27 cellular contexts compared by ENCODE assay signal in genomic region chr6:56789342-56789741, GRCh38.
DNase-seq lines count a peak whose midpoint lies in the region; ATAC-seq, FAIRE-seq and TF ChIP-seq lines count a peak whose summit lies in the region.
"Had no signal": no experiment of that assay in that cellular context is flagged by ENCODE, and none has a peak within 500 bp of the region (broad histone marks: within the 10 kb centered on the region; RNA-seq: fewer than 3 reads in every experiment).

No MANE protein-coding gene starts in this region.

- TF ChIP-seq RAD21 in GM12878 (IDR thresholded peaks at IDR 0.05; ENCODE audit: insufficient read depth, low read depth, low read length) = no peak

- H3K9ac ChIP-seq in GM12878 (ENCODE audit: control insufficient read depth, insufficient read depth, low read length) = no peak overlapping the region

- H3K9me3 Mint-ChIP-seq in MCF 10A (ENCODE audit: unreplicated experiment) = peaks cover 6% of the 10 kb centered on the region

- H3K27ac Mint-ChIP-seq in MCF 10A (ENCODE audit: low read depth, unreplicated experiment) = peak overlapping the region; percentile 86
- H3K27ac Mint-ChIP-seq: CD14-positive monocyte had no signal

- POLR2A ChIA-PET in MCF 10A (lab: Yijun Ruan, JAX) (interaction anchor here (1.1 kb wide), 1 partner anchor 15 kb away, joined by 6 read pairs; no protein-coding TSS in a partner anchor), GM12878 (lab: Charles Lee) (interaction anchor here (1.0 to 1.1 kb wide), 2 partner anchors 20 to 62 kb away, joined by 3 read pairs; no protein-coding TSS in a partner anchor)

- TF ChIP-seq POLR2A in breast epithelium (IDR thresholded peaks at IDR 0.05) (no peak), GM12878 (IDR thresholded peaks at IDR 0.05; ENCODE audit: low read depth, low read length) (no peak)

- H3K4me3 ChIP-seq in breast epithelium (no peak overlapping the region), GM12878 (no peak overlapping the region), fibroblast of villous mesenchyme (ENCODE audit: low read depth, low read length) (no peak overlapping the region)
- H3K4me3 ChIP-seq: MG63, PC-9 had no signal

- no peaks in the 10 kb centered on the region for H4K20me1 ChIP-seq in GM12878 (ENCODE audit: control insufficient read depth, insufficient read depth)

- intact Hi-C loops in MCF 10A (cut with micrococcal nuclease) (no loop called here), breast epithelium (cut with DNase I; ENCODE audit: low total_unique reads) (no loop called here), GM12878 (cut with micrococcal nuclease; ENCODE audit: unreplicated experiment) (no loop called here)

- SMC1A ChIA-PET in GM12878 (lab: Charles Lee; ENCODE audit: uncharacterized antibody, unreplicated experiment) = interaction anchor here (0.7 to 3.8 kb wide), 13 partner anchors 14 to 100 kb away, joined by 3 to 26 read pairs (median 7); no protein-coding TSS in a partner anchor

- H3K4me3 Mint-ChIP-seq in MCF 10A (ENCODE audit: unreplicated experiment) = no peak overlapping the region
- H3K4me3 Mint-ChIP-seq: CD14-positive monocyte had no signal

- H3K4me1 ChIP-seq in breast epithelium (no peaks in the 10 kb centered on the region), GM12878 (ENCODE audit: control insufficient read depth, insufficient read depth, low read length) (peaks cover 34% of the 10 kb centered on the region)
- H3K4me1 ChIP-seq: BE2C had no signal

- H3K4me1 Mint-ChIP-seq in MCF 10A (ENCODE audit: insufficient read depth, unreplicated experiment) = peaks cover 17% of the 10 kb centered on the region

- peaks cover 59% of the 10 kb centered on the region for H3K79me2 ChIP-seq in GM12878 (ENCODE audit: control insufficient read depth, insufficient read depth, low read length)

- H3K36me3 ChIP-seq in breast epithelium (no peaks in the 10 kb centered on the region), GM12878 (ENCODE audit: control insufficient read depth in 2 of 2, insufficient read depth in 2 of 2, low read length in 1 of 2) (peaks cover 0 to 3% of the 10 kb centered on the region in 2 experiments; a peak in 3 of 4 replicates)
- H3K36me3 ChIP-seq: BE2C, MG63 had no signal

- H3K4me2 ChIP-seq in GM12878 (ENCODE audit: control insufficient read depth, insufficient read depth) = 0 out of 2 replicates have a peak overlapping the region, but pooled peaks have one; percentile 54
- H3K4me2 ChIP-seq: PC-9 had no signal

- no peak overlapping the region for H2AFZ ChIP-seq in GM12878 (ENCODE audit: control insufficient read depth, low read depth, low read length)
- H2AFZ ChIP-seq: PC-9 had no signal

- no peaks in the 10 kb centered on the region for H3K27me3 Mint-ChIP-seq in MCF 10A (ENCODE audit: insufficient read depth, unreplicated experiment)

- H3K9me3 ChIP-seq in breast epithelium (no peaks in the 10 kb centered on the region), GM12878 (replicated peaks; ENCODE audit: control insufficient read depth, insufficient read depth, low read length) (peaks cover 6% of the 10 kb centered on the region; the same call in 2 of the 3 replicates)
- H3K9me3 ChIP-seq: BE2C, MG63 had no signal

- in situ Hi-C loops in GM12878 (cut with MboI) = no loop called here

- no peak for TF ChIP-seq EP300 in GM12878 (IDR thresholded peaks at IDR 0.05; ENCODE audit: borderline replicate concordance in 1 of 2, control insufficient read depth in 1 of 2, low read depth in 2 of 2, low read length in 2 of 2)

- CTCF ChIA-PET in MCF 10A (lab: Yijun Ruan, JAX) = interaction anchor here (1.0 kb wide), 2 partner anchors 58 to 80 kb away, joined by 3 to 4 read pairs; no protein-coding TSS in a partner anchor
- CTCF ChIA-PET in GM12878 (lab: Yijun Ruan, JAX) = interaction anchor here (0.8 to 2.9 kb wide), 6 partner anchors 12 to 62 kb away, joined by 3 to 14 read pairs (median 5); no protein-coding TSS in a partner anchor

- no peak overlapping the region for H3K27ac ChIP-seq in breast epithelium
- H3K27ac ChIP-seq in GM12878 (ENCODE audit: control insufficient read depth, insufficient read depth) = no peak overlapping the region
- H3K27ac ChIP-seq: 22Rv1, HL-60, PC-9 had no signal

- FAIRE-seq in GM12878 (lab: Jason Lieb, UNC) = no peak
- FAIRE-seq: H1 had no signal

- 68% methylated on average over 1 of the region's 1 CpG for WGBS in GM12878 (ENCODE audit: insufficient coverage, insufficient replicate concordance, low lambda C conversion rate, missing lambda C conversion rate)

- DNase-seq in MCF 10A (ENCODE audit: unreplicated experiment) = no peak
- no peak for DNase-seq in breast epithelium (ENCODE audit: low spot score in 2 of 2)
- no peak for DNase-seq in GM12878 (ENCODE audit: low read depth, low spot score)
- peak; percentile 44 for DNase-seq in fibroblast of villous mesenchyme (ENCODE audit: low read depth)
- DNase-seq: ACHN; BE2C; Calu3; DND-41; HCEC 1CT; Kasumi-1; MG63; NCI-H1694; NCI-H2029 treated with DMSO at 0.1 percent for 48 hours; NCI-H446 treated with DMSO at 0.1 percent for 48 hours; NCI-H526; NCI-H82; NK-92 treated with Interleukin-12 subunit alpha and Interleukin-12 subunit beta, amount 100 ng/mL, for 24 hours; PC-9; RPMI8226; SHP77 had no signal

- TF ChIP-seq CTCF in MCF 10A (IDR thresholded peaks at IDR 0.05; ENCODE audit: unreplicated experiment) = no peak
- TF ChIP-seq CTCF in breast epithelium (IDR thresholded peaks at IDR 0.05) = no peak
- TF ChIP-seq CTCF in GM12878 (IDR thresholded peaks at IDR 0.05 in 2 of 3, conservative IDR thresholded peaks at IDR 0.05 in 1 of 3; ENCODE audit: control insufficient read depth in 2 of 3, extremely low read depth in 1 of 3, insufficient read depth in 1 of 3, low read depth in 3 of 3, low read length in 3 of 3) = no peak
- no peak for TF ChIP-seq CTCF in fibroblast of villous mesenchyme (IDR thresholded peaks at IDR 0.05; ENCODE audit: insufficient read depth, low read depth, low read length)

- ATAC-seq in GM12878 (no peak), GM21825 (IDR thresholded peaks at IDR 0.05; ENCODE audit: unreplicated experiment) (no peak), HG02759 (IDR thresholded peaks at IDR 0.05; ENCODE audit: unreplicated experiment) (no peak), GM19351 (IDR thresholded peaks at IDR 0.05; ENCODE audit: unreplicated experiment) (no peak)

- no peaks in the 10 kb centered on the region for H3K36me3 Mint-ChIP-seq in MCF 10A (ENCODE audit: insufficient read depth, unreplicated experiment)

- BruUV-seq in MCF 10A (replicated peaks; lab: Mats Ljungman, UMichigan) (no TSS peak), GM12878 (replicated peaks; lab: Mats Ljungman, UMichigan) (no TSS peak)

- RAD21 ChIA-PET in GM12878 (lab: Charles Lee; ENCODE audit: unreplicated experiment) = interaction anchor here (1.2 to 2.7 kb wide), 4 partner anchors 32 to 62 kb away, joined by 3 to 14 read pairs (median 8); no protein-coding TSS in a partner anchor

- H3K27me3 ChIP-seq in breast epithelium (no peaks in the 10 kb centered on the region), GM12878 (replicated peaks in 1 of 2; ENCODE audit: control insufficient read depth in 2 of 2, insufficient read depth in 2 of 2, low read length in 1 of 2) (no peaks in the 10 kb centered on the region)
- H3K27me3 ChIP-seq: BE2C, MG63 had no signal

TF ChIP-seq in GM12878, 131 proteins besides CTCF, POLR2A, EP300 and RAD21:
- TF ChIP-seq TCF12 (IDR thresholded peaks at IDR 0.05; ENCODE audit: low read depth, low read length) = no peak
- TF ChIP-seq ATF2 (IDR thresholded peaks at IDR 0.05; ENCODE audit: low read length) = no peak
- TF ChIP-seq STAT3 (IDR thresholded peaks at IDR 0.05; ENCODE audit: low read depth, low read length) = no peak
- no peak for TF ChIP-seq MTA3 (IDR thresholded peaks at IDR 0.05; ENCODE audit: borderline replicate concordance, low read length)
- TF ChIP-seq SUPT20H (IDR thresholded peaks at IDR 0.05; ENCODE audit: borderline replicate concordance, control insufficient read depth, low read depth, low read length) = no peak
- no peak for TF ChIP-seq SPI1 (IDR thresholded peaks at IDR 0.05; ENCODE audit: borderline replicate concordance, insufficient read depth, low read depth, low read length)
- TF ChIP-seq SRF (IDR thresholded peaks at IDR 0.05; ENCODE audit: low read depth in 2 of 2, low read length in 2 of 2) = no peak
- TF ChIP-seq MEF2A (IDR thresholded peaks at IDR 0.05; ENCODE audit: insufficient read depth, low read depth, low read length) = no peak
- TF ChIP-seq, protein P1, sequence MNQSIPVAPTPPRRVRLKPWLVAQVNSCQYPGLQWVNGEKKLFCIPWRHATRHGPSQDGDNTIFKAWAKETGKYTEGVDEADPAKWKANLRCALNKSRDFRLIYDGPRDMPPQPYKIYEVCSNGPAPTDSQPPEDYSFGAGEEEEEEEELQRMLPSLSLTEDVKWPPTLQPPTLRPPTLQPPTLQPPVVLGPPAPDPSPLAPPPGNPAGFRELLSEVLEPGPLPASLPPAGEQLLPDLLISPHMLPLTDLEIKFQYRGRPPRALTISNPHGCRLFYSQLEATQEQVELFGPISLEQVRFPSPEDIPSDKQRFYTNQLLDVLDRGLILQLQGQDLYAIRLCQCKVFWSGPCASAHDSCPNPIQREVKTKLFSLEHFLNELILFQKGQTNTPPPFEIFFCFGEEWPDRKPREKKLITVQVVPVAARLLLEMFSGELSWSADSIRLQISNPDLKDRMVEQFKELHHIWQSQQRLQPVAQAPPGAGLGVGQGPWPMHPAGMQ (IDR thresholded peaks at IDR 0.05; ENCODE audit: borderline replicate concordance) = no peak
- no peak for TF ChIP-seq TCF7 (IDR thresholded peaks at IDR 0.05; ENCODE audit: borderline replicate concordance)
- TF ChIP-seq HCFC1 (IDR thresholded peaks at IDR 0.05; ENCODE audit: low read length) = no peak
- TF ChIP-seq ZNF217 (IDR thresholded peaks at IDR 0.05) = no peak
- TF ChIP-seq JUNB (IDR thresholded peaks at IDR 0.05) = no peak
- no peak for TF ChIP-seq NR2C1 (IDR thresholded peaks at IDR 0.05)
- no peak for TF ChIP-seq EED (IDR thresholded peaks at IDR 0.05; ENCODE audit: low read depth)
- TF ChIP-seq SMAD1 (IDR thresholded peaks at IDR 0.05; ENCODE audit: low read depth, partially characterized antibody) = no peak
- no peak for TF ChIP-seq GATAD2B (conservative IDR thresholded peaks at IDR 0.05; ENCODE audit: low read depth)
- TF ChIP-seq NRF1 (conservative IDR thresholded peaks at IDR 0.05; ENCODE audit: low read depth, low read length) = no peak
